Comparison of ENCODE assay signal across 1 cellular context in genomic region chr13:19782049-19782726, GRCh38.
A peak's percentile ranks its signal among the peaks of the same experiment; 100 is the strongest.
TF ChIP-seq lines count a peak whose summit lies in the region.

No MANE protein-coding gene starts in this region.

TF ChIP-seq in HepG2, 621 proteins besides CTCF, POLR2A, EP300 and RAD21 (continued from another document and continues in another):
- TF ChIP-seq HNRNPH1 (optimal IDR thresholded peaks at IDR 0.05; ENCODE audit: low read depth, low read length), result no peak
- TF ChIP-seq ZNF598 (CRISPR knock-in tag; IDR thresholded peaks at IDR 0.05; ENCODE audit: borderline replicate concordance), result peak; percentile 59; the same call in 1 of the 2 replicates
- TF ChIP-seq CSRNP2 (CRISPR knock-in tag; conservative IDR thresholded peaks at IDR 0.05; ENCODE audit: low read depth), result no peak
- TF ChIP-seq TEAD3 (CRISPR knock-in tag; optimal IDR thresholded peaks at IDR 0.05; ENCODE audit: borderline replicate concordance), result no peak
- no peak for TF ChIP-seq ZNF577 (CRISPR knock-in tag; IDR thresholded peaks at IDR 0.05; ENCODE audit: borderline replicate concordance, low read depth)
- no peak for TF ChIP-seq E2F5 (CRISPR knock-in tag; conservative IDR thresholded peaks at IDR 0.05)
- TF ChIP-seq POGK (CRISPR knock-in tag; conservative IDR thresholded peaks at IDR 0.05), result no peak
- no peak for TF ChIP-seq ZNF446 (CRISPR knock-in tag; IDR thresholded peaks at IDR 0.05)
- no peak for TF ChIP-seq ZNF512B (CRISPR knock-in tag; IDR thresholded peaks at IDR 0.05; ENCODE audit: borderline replicate concordance)
- no peak for TF ChIP-seq ZBED4 (CRISPR knock-in tag; IDR thresholded peaks at IDR 0.05; ENCODE audit: borderline replicate concordance)
- TF ChIP-seq ZNF720 (CRISPR knock-in tag; IDR thresholded peaks at IDR 0.05), result no peak
- no peak for TF ChIP-seq WIZ (CRISPR knock-in tag; IDR thresholded peaks at IDR 0.05)
- TF ChIP-seq PHF8 (CRISPR knock-in tag; IDR thresholded peaks at IDR 0.05), result peak; percentile 22; the same call in 1 of the 2 replicates
- no peak for TF ChIP-seq HOXA7 (CRISPR knock-in tag; IDR thresholded peaks at IDR 0.05)
- no peak for TF ChIP-seq REXO4 (CRISPR knock-in tag; IDR thresholded peaks at IDR 0.05; ENCODE audit: borderline replicate concordance)
- no peak for TF ChIP-seq ZNF672 (CRISPR knock-in tag; IDR thresholded peaks at IDR 0.05)
- TF ChIP-seq ZBTB46 (CRISPR knock-in tag; IDR thresholded peaks at IDR 0.05; ENCODE audit: borderline replicate concordance), result no peak; the same call in 1 of the 2 replicates
- no peak for TF ChIP-seq MBNL3 (CRISPR knock-in tag; conservative IDR thresholded peaks at IDR 0.05)
- TF ChIP-seq HDAC6 (IDR thresholded peaks at IDR 0.05; ENCODE audit: low read depth, low read length), result no peak
- no peak for TF ChIP-seq POLR2AphosphoS2 (IDR thresholded peaks at IDR 0.05; ENCODE audit: low read depth, low read length)
- TF ChIP-seq ZNF431 (CRISPR knock-in tag; IDR thresholded peaks at IDR 0.05; ENCODE audit: borderline replicate concordance, low read depth), result no peak
- 0 out of 2 replicates have a peak, but pooled peaks have one; percentile 48 for TF ChIP-seq ZNF543 (CRISPR knock-in tag; IDR thresholded peaks at IDR 0.05)
- no peak for TF ChIP-seq ZBTB21 (CRISPR knock-in tag; IDR thresholded peaks at IDR 0.05)
- TF ChIP-seq ZNF773 (CRISPR knock-in tag; IDR thresholded peaks at IDR 0.05; ENCODE audit: borderline replicate concordance), result 0 out of 2 replicates have a peak, but pooled peaks have one; percentile 24
- no peak; the same call in 1 of the 2 replicates for TF ChIP-seq ZSCAN21 (CRISPR knock-in tag; IDR thresholded peaks at IDR 0.05; ENCODE audit: borderline replicate concordance)
- no peak for TF ChIP-seq SIN3B (IDR thresholded peaks at IDR 0.05; ENCODE audit: low read length)
- 0 out of 2 replicates have a peak, but pooled peaks have one; percentile 79 for TF ChIP-seq ZNF333 (CRISPR knock-in tag; IDR thresholded peaks at IDR 0.05; ENCODE audit: borderline replicate concordance)
- no peak for TF ChIP-seq ZNF143 (CRISPR knock-in tag; IDR thresholded peaks at IDR 0.05)
- TF ChIP-seq NR3C1 (CRISPR knock-in tag; IDR thresholded peaks at IDR 0.05), result no peak
- no peak for TF ChIP-seq ZBTB40 (IDR thresholded peaks at IDR 0.05)
- TF ChIP-seq ZBTB40 (CRISPR knock-in tag; IDR thresholded peaks at IDR 0.05), result no peak
- 0 out of 2 replicates have a peak, but pooled peaks have one; percentile 16 for TF ChIP-seq YEATS4 (CRISPR knock-in tag; IDR thresholded peaks at IDR 0.05; ENCODE audit: borderline replicate concordance)
- peak; percentile 36; the same call in 1 of the 2 replicates for TF ChIP-seq KDM2A (CRISPR knock-in tag; IDR thresholded peaks at IDR 0.05; ENCODE audit: borderline replicate concordance, low read depth)
- TF ChIP-seq MAZ (IDR thresholded peaks at IDR 0.05; ENCODE audit: borderline replicate concordance, low read depth, low read length), result no peak
- TF ChIP-seq MAZ (CRISPR knock-in tag; IDR thresholded peaks at IDR 0.05; ENCODE audit: low read depth), result no peak
